In the genomic region with DNA sequence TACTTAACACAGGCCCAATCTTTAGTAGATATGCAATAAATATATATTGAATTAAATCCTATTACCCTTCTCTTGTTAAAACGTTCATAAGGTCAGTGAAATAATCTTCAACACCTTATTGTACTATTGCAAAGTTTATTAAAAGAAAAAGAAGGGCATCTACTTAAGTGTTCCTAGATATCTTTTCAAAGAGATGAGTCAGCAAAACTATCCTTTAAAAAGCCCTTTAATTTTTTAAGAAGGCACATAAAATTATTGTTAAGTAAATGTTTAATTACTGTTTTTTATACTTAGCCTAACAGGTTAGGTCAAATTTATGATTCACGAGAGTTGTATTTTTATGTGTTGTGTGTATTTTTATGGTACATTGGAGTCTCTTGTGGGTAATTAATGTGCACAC, we compare ENCODE assay signal across 25 cellular contexts.
A peak's percentile ranks its signal among the peaks of the same experiment; 100 is the strongest.
DNase-seq lines count a peak whose midpoint lies in the region; ATAC-seq, FAIRE-seq and TF ChIP-seq lines count a peak whose summit lies in the region.
"Had no signal": no experiment of that assay in that cellular context is flagged by ENCODE, and none has a peak within 500 bp of the region (broad histone marks: within the 10 kb centered on the region; RNA-seq: fewer than 3 reads in every experiment).

No MANE protein-coding gene starts in this region.

- POLR2A ChIA-PET in HepG2 (lab: Yijun Ruan, JAX) (no interaction called here), K562 (lab: Yijun Ruan, JAX) (no interaction called here), H1 (lab: Charles Lee; ENCODE audit: partially characterized antibody) (no interaction called here)

- TF ChIP-seq EP300 in HepG2 (IDR thresholded peaks at IDR 0.05; ENCODE audit: low read depth in 2 of 2, low read length in 2 of 2) (no peak), HepG2 (CRISPR knock-in tag; IDR thresholded peaks at IDR 0.05; ENCODE audit: borderline replicate concordance) (no peak), K562 (IDR thresholded peaks at IDR 0.05; ENCODE audit: low read length) (no peak), H1 (IDR thresholded peaks at IDR 0.05; ENCODE audit: borderline replicate concordance in 1 of 2, low read depth in 2 of 2, low read length in 2 of 2) (no peak)

- no peak overlapping the region for H3K14ac ChIP-seq in H1 (ENCODE audit: insufficient read length)

- H4K5ac ChIP-seq in H1 (ENCODE audit: insufficient read length, low read depth, low read length): no peak overlapping the region

- H3K27ac ChIP-seq in HepG2 (ENCODE audit: extremely low read length, insufficient read depth, low read length): no peak overlapping the region
- no peak overlapping the region for H3K27ac ChIP-seq in right lobe of liver
- H3K27ac ChIP-seq in K562 (ENCODE audit: extremely low read depth, low read depth, low read length): no peak overlapping the region
- no peak overlapping the region for H3K27ac ChIP-seq in H1 (ENCODE audit: low read depth, low read length)
- no peak overlapping the region for H3K27ac ChIP-seq in pancreas
- H3K27ac ChIP-seq: 22Rv1, BLaER1 had no signal

- no peaks in the 10 kb centered on the region for H3K4me1 ChIP-seq in HepG2 (ENCODE audit: insufficient read depth, low read length)
- H3K4me1 ChIP-seq in right lobe of liver: no peaks in the 10 kb centered on the region
- H3K4me1 ChIP-seq in K562 (replicated peaks in 1 of 2; ENCODE audit: control insufficient read depth in 2 of 2, insufficient read depth in 2 of 2, low read length in 2 of 2): no peaks in the 10 kb centered on the region
- no peaks in the 10 kb centered on the region for H3K4me1 ChIP-seq in H1 (replicated peaks in 1 of 4; ENCODE audit: control insufficient read depth in 3 of 4, insufficient read depth in 4 of 4, low read length in 3 of 4)
- no peaks in the 10 kb centered on the region for H3K4me1 ChIP-seq in pancreas
- H3K4me1 ChIP-seq: BE2C, BLaER1 had no signal

- CTCF ChIA-PET in HepG2 (lab: Yijun Ruan, JAX; ENCODE audit: low intra/inter-chr PET ratio, low total read pairs): no interaction called here
- CTCF ChIA-PET in K562 (lab: Yijun Ruan, JAX; ENCODE audit: low intra/inter-chr PET ratio): no interaction called here
- CTCF ChIA-PET in H1 (lab: Charles Lee; ENCODE audit: partially characterized antibody): no interaction called here

- no peak overlapping the region for H4K91ac ChIP-seq in H1 (replicated peaks; ENCODE audit: insufficient read length, low read length)

- H3K23ac ChIP-seq in H1 (ENCODE audit: insufficient read length): no peak overlapping the region

- no peaks in the 10 kb centered on the region for H3K79me1 ChIP-seq in H1 (ENCODE audit: low read depth, low read length)

- no peaks in the 10 kb centered on the region for H3K27me3 ChIP-seq in HepG2 (ENCODE audit: control insufficient read depth in 1 of 2, insufficient read depth in 2 of 2, low read length in 2 of 2)
- no peaks in the 10 kb centered on the region for H3K27me3 ChIP-seq in right lobe of liver
- no peaks in the 10 kb centered on the region for H3K27me3 ChIP-seq in K562 (ENCODE audit: control insufficient read depth in 2 of 2, insufficient read depth in 2 of 2, low read length in 2 of 2)
- H3K27me3 ChIP-seq in H1 (replicated peaks in 1 of 4; ENCODE audit: control insufficient read depth in 3 of 4, extremely low read depth in 1 of 4, insufficient read depth in 3 of 4, low read length in 3 of 4): no peaks in the 10 kb centered on the region
- H3K27me3 ChIP-seq in pancreas: no peaks in the 10 kb centered on the region
- H3K27me3 ChIP-seq: BE2C had no signal

- in situ Hi-C loops in HepG2 (cut with HindIII; ENCODE audit: extremely low pct_ligation_motif_present, low pct_unique_long_range_greater_than_20kb) (no loop called here), K562 (cut with MboI) (no loop called here)

- no peak for ATAC-seq in HepG2
- ATAC-seq in right lobe of liver: no peak
- ATAC-seq in K562: no peak
- no peak for ATAC-seq in pancreas
- no peak for ATAC-seq in HG03442 (IDR thresholded peaks at IDR 0.05; ENCODE audit: unreplicated experiment)

- intact Hi-C loops in HepG2 (cut with micrococcal nuclease; ENCODE audit: unreplicated experiment) (no loop called here), right lobe of liver (cut with DNase I) (no loop called here), K562 (cut with micrococcal nuclease) (no loop called here), pancreas (cut with DNase I) (no loop called here)

- no peak overlapping the region for H2BK12ac ChIP-seq in H1 (ENCODE audit: low read depth, low read length)

- H3K9me1 ChIP-seq in K562 (ENCODE audit: control insufficient read depth, insufficient read depth, low read length): no peaks in the 10 kb centered on the region

- H4K20me1 ChIP-seq in HepG2 (ENCODE audit: insufficient read depth, low read length) (no peaks in the 10 kb centered on the region), K562 (replicated peaks; ENCODE audit: control insufficient read depth, insufficient read depth, low read length) (no peaks in the 10 kb centered on the region), H1 (replicated peaks in 1 of 2; ENCODE audit: control insufficient read depth in 1 of 2, insufficient read depth in 2 of 2, low read length in 2 of 2) (no peaks in the 10 kb centered on the region)
- H4K20me1 ChIP-seq: BLaER1 had no signal

- H3K9me3 ChIP-seq in HepG2 (ENCODE audit: low read length): no peaks in the 10 kb centered on the region
- H3K9me3 ChIP-seq in right lobe of liver: no peaks in the 10 kb centered on the region
- H3K9me3 ChIP-seq in K562 (replicated peaks; ENCODE audit: control insufficient read depth, insufficient read depth, low read depth, low read length): no peaks in the 10 kb centered on the region
- no peaks in the 10 kb centered on the region for H3K9me3 ChIP-seq in H1 (ENCODE audit: insufficient read depth in 2 of 2, low read depth in 1 of 2, low read length in 1 of 2)
- H3K9me3 ChIP-seq in pancreas: no peaks in the 10 kb centered on the region
- H3K9me3 ChIP-seq: BE2C, BLaER1 had no signal

- H3K23me2 ChIP-seq in H1 (ENCODE audit: low read depth, low read length): no peaks in the 10 kb centered on the region

- TF ChIP-seq CTCF in HepG2 (CRISPR knock-in tag; IDR thresholded peaks at IDR 0.05) (no peak), right lobe of liver (IDR thresholded peaks at IDR 0.05) (no peak), K562 (IDR thresholded peaks at IDR 0.05 in 2 of 3, conservative IDR thresholded peaks at IDR 0.05 in 1 of 3; ENCODE audit: insufficient read depth in 2 of 3, low read depth in 1 of 3, low read length in 3 of 3) (no peak), H1 (IDR thresholded peaks at IDR 0.05; ENCODE audit: control extremely low read depth in 1 of 3, insufficient read depth in 1 of 3, low read depth in 1 of 3, low read length in 3 of 3) (no peak), pancreas (IDR thresholded peaks at IDR 0.05) (no peak)

- no peak overlapping the region for H2AK5ac ChIP-seq in H1 (ENCODE audit: low read depth, low read length)

- no peak overlapping the region for H4K8ac ChIP-seq in H1 (ENCODE audit: extremely low read depth, insufficient read depth, low read length)

- H3K79me2 ChIP-seq in HepG2 (ENCODE audit: insufficient read depth, low read length) (no peaks in the 10 kb centered on the region), K562 (ENCODE audit: control insufficient read depth, insufficient read depth, low read length) (no peaks in the 10 kb centered on the region), H1 (ENCODE audit: control insufficient read depth in 1 of 2, insufficient read depth in 2 of 2, low read length in 2 of 2) (no peaks in the 10 kb centered on the region)

- TF ChIP-seq POLR2A in HepG2 (IDR thresholded peaks at IDR 0.05; ENCODE audit: insufficient read depth in 1 of 2, low read depth in 2 of 2, low read length in 2 of 2) (no peak), right lobe of liver (IDR thresholded peaks at IDR 0.05) (no peak), K562 (conservative IDR thresholded peaks at IDR 0.05) (no peak), H1 (IDR thresholded peaks at IDR 0.05; ENCODE audit: control extremely low read depth in 1 of 2, low read depth in 2 of 2, low read length in 2 of 2) (no peak)

- 2% methylated on average over 2 of the region's 2 CpGs for WGBS in HepG2 (ENCODE audit: low lambda C conversion rate)
- whole genome bisulfite sequencing in right lobe of liver (ENCODE audit: insufficient coverage, low coverage, low lambda C conversion rate, missing lambda C conversion rate): 53% methylated on average over 2 of the region's 2 CpGs
- WGBS in K562 (ENCODE audit: insufficient coverage, low coverage, missing lambda C conversion rate): 0% methylated on average over 2 of the region's 2 CpGs
- WGBS in H1 (ENCODE audit: extremely low coverage in 1 of 2, insufficient coverage in 1 of 2, insufficient read length in 1 of 2, insufficient replicate concordance in 2 of 2, low coverage in 1 of 2, low lambda C conversion rate in 2 of 2, missing lambda C conversion rate in 1 of 2), 2 experiments: 89% methylated on average over 2 of the region's 2 CpGs; no CpG with 5 or more reads in 1 of the 2 experiments
- WGBS in pancreas, 2 donors: 56 to 69% methylated on average over 2 of the region's 2 CpGs

- H2AFZ ChIP-seq in HepG2 (ENCODE audit: low read length) (no peak overlapping the region), K562 (ENCODE audit: low read depth, low read length) (no peak overlapping the region), H1 (ENCODE audit: low read length) (no peak overlapping the region)

- H2BK120ac ChIP-seq in H1 (replicated peaks; ENCODE audit: low read depth, low read length): no peak overlapping the region

- no peak overlapping the region for H3K56ac ChIP-seq in H1 (replicated peaks; ENCODE audit: insufficient read length, low read depth, low read length)

- H3K18ac ChIP-seq in H1 (ENCODE audit: extremely low read depth, low read length): no peak overlapping the region

- no peak overlapping the region for H2BK15ac ChIP-seq in H1 (ENCODE audit: low read length)

- TF ChIP-seq RAD21 in HepG2 (CRISPR knock-in tag; IDR thresholded peaks at IDR 0.05): no peak
- TF ChIP-seq RAD21 in K562 (CRISPR knock-in tag; conservative IDR thresholded peaks at IDR 0.05 in 1 of 2, IDR thresholded peaks at IDR 0.05 in 1 of 2): no peak
- no peak for TF ChIP-seq RAD21 in H1 (IDR thresholded peaks at IDR 0.05 in 1 of 2, conservative IDR thresholded peaks at IDR 0.05 in 1 of 2; ENCODE audit: low read depth in 2 of 2, low read length in 2 of 2)

- H3K4ac ChIP-seq in H1 (replicated peaks; ENCODE audit: insufficient read length, low read depth, low read length): no peak overlapping the region

- FAIRE-seq in HepG2 (lab: Jason Lieb, UNC) (no peak), K562 (lab: Jason Lieb, UNC) (no peak), H1 (lab: Jason Lieb, UNC) (no peak), pancreas (lab: Jason Lieb, UNC) (peak; percentile 93)
- FAIRE-seq: G401.6, GM12891, GM18507 had no signal

- H3K9ac ChIP-seq in HepG2 (ENCODE audit: insufficient read depth, low read depth, low read length) (no peak overlapping the region), K562 (ENCODE audit: insufficient read depth in 1 of 2, low read depth in 2 of 2, low read length in 2 of 2) (no peak overlapping the region), H1 (replicated peaks in 1 of 4; ENCODE audit: extremely low read depth in 1 of 4, low read depth in 3 of 4, low read length in 3 of 4) (no peak overlapping the region)
- H3K9ac ChIP-seq: BLaER1 had no signal

- no peak overlapping the region for H2BK20ac ChIP-seq in H1 (ENCODE audit: low read length)

- BruUV-seq in HepG2 (replicated peaks; lab: Mats Ljungman, UMichigan) (no TSS peak), K562 (replicated peaks; lab: Mats Ljungman, UMichigan) (no TSS peak)

- H3K4me3 ChIP-seq in HepG2 (replicated peaks in 1 of 3; ENCODE audit: insufficient read depth in 1 of 3, low read depth in 2 of 3, low read length in 3 of 3) (no peak overlapping the region), right lobe of liver (no peak overlapping the region), K562 (no peak overlapping the region), H1 (ENCODE audit: extremely low read depth in 1 of 4, insufficient read depth in 2 of 4, low read depth in 3 of 4, low read length in 4 of 4) (no peak overlapping the region), pancreas (no peak overlapping the region)
- H3K4me3 ChIP-seq: BLaER1 had no signal

- DNase-seq in HepG2 (ENCODE audit: low spot score) (no peak), right lobe of liver (no peak), K562 (ENCODE audit: extremely low read depth in 1 of 4, low spot score in 3 of 4) (no peak), H1 (ENCODE audit: low read depth in 1 of 2, low spot score in 2 of 2) (no peak), pancreas (no peak), RPMI8226 (no peak)
- no peak for DNase-seq in activated CD4-positive, CD25-positive, alpha-beta regulatory T cell treated with anti-CD3 and anti-CD28 coated beads, Interleukin-2, amount 50 U/mL, for 72 hours
- DNase-seq: ACHN; BE2C; C1 segment of cervical spinal cord; CD4-positive, alpha-beta memory T cell; CD4-positive, CD25-positive, alpha-beta regulatory T cell; CD8-positive, alpha-beta memory T cell; COR-L47; DMS 273 treated with DMSO at 0.1 percent for 48 hours; DMS153; DMS53; DMS79; GF-D8 had no signal

- no peak overlapping the region for H3K4me2 ChIP-seq in HepG2 (ENCODE audit: low read depth, low read length)
- H3K4me2 ChIP-seq in K562 (ENCODE audit: insufficient read depth, low read length): no peak overlapping the region
- no peak overlapping the region for H3K4me2 ChIP-seq in H1 (ENCODE audit: insufficient read depth in 1 of 2, low read depth in 2 of 2, low read length in 2 of 2)
- H3K4me2 ChIP-seq: BLaER1 had no signal

- no peak overlapping the region for H2BK5ac ChIP-seq in H1 (ENCODE audit: low read depth, low read length)

- H3K36me3 ChIP-seq in HepG2 (replicated peaks in 1 of 2; ENCODE audit: control insufficient read depth in 1 of 2, insufficient read depth in 2 of 2, low read length in 2 of 2) (no peaks in the 10 kb centered on the region), right lobe of liver (no peaks in the 10 kb centered on the region), K562 (ENCODE audit: control insufficient read depth, insufficient read depth, low read length) (no peaks in the 10 kb centered on the region), H1 (ENCODE audit: control insufficient read depth in 2 of 4, insufficient read depth in 4 of 4, low read length in 3 of 4) (no peaks in the 10 kb centered on the region), pancreas (no peaks in the 10 kb centered on the region)
- H3K36me3 ChIP-seq: BE2C, BLaER1 had no signal

Comparison
In these comparisons a context has a peak if more than half of its experiments do, and no peak if none do; other contexts are left out.
1. Of the 241 proteins assayed by ChIP-seq in both HepG2 and K562: peak only in HepG2: none; only in K562: MAFG; in both: MAFF and MAFK; in neither: 238.